ENCODE assay signal across 8 cellular contexts in genomic region chr1:92961896-92962752, GRCh38. TPM values are rescaled to one million over a fixed set of nuclear protein-coding genes. Genes with fewer than 3 reads are reported as not detected.
DNase-seq lines count a peak whose midpoint lies in the region; ATAC-seq, FAIRE-seq and TF ChIP-seq lines count a peak whose summit lies in the region.

No MANE protein-coding gene starts in this region.

- H3K9me3 ChIP-seq in OCI-LY1 (ENCODE audit: low read length) (no peaks in the 10 kb centered on the region), pancreas (no peaks in the 10 kb centered on the region), uterus (no peaks in the 10 kb centered on the region)

- H3K27me3 ChIP-seq in OCI-LY1 (ENCODE audit: insufficient read depth, low read length): no peaks in the 10 kb centered on the region
- H3K27me3 ChIP-seq in pancreas: no peaks in the 10 kb centered on the region
- H3K27me3 ChIP-seq in uterus: no peaks in the 10 kb centered on the region

- in situ Hi-C loops in ACHN (cut with HindIII; ENCODE audit: low pct_ligation_motif_present, low pct_unique_long_range_greater_than_20kb, low sequenced_read_pairs): no loop called here

- peak overlapping the region; percentile 95 for H3K9ac ChIP-seq in OCI-LY1 (ENCODE audit: low read length)

- H3K4me3 Mint-ChIP-seq in activated T-helper 17 cell treated with anti-CD3 and anti-CD28 coated beads, Interleukin-2, amount 50 U/mL, for 72 hours: no peak overlapping the region

- DNase-seq in ACHN (peak; percentile 21), foreskin fibroblast (peak; percentile 32 to 71), pancreas (peak in 2 of 6 donors; percentile 41 to 69), uterus (peak; percentile 47 to 60)

- no peaks in the 10 kb centered on the region for H4K20me1 ChIP-seq in OCI-LY1 (ENCODE audit: insufficient read depth, low read length)

- intact Hi-C loops in pancreas (cut with DNase I): loop anchor here in 1 of 3 donors (10.0 kb wide), 1 partner anchor 97 kb away; no protein-coding TSS in a partner anchor
- intact Hi-C loops in uterus (cut with DNase I; ENCODE audit: low total_unique reads): no loop called here

- peaks cover 8% of the 10 kb centered on the region for H3K36me3 Mint-ChIP-seq in activated T-helper 17 cell treated with anti-CD3 and anti-CD28 coated beads, Interleukin-2, amount 50 U/mL, for 72 hours (ENCODE audit: low read depth)

- H3K9me3 Mint-ChIP-seq in activated T-helper 17 cell treated with anti-CD3 and anti-CD28 coated beads, Interleukin-2, amount 50 U/mL, for 72 hours: no peaks in the 10 kb centered on the region

- TF ChIP-seq CTCF in OCI-LY1 (IDR thresholded peaks at IDR 0.05; ENCODE audit: low read length): no peak
- TF ChIP-seq CTCF in foreskin fibroblast (IDR thresholded peaks at IDR 0.05; ENCODE audit: low read depth, low read length): no peak
- TF ChIP-seq CTCF in pancreas (IDR thresholded peaks at IDR 0.05): no peak
- TF ChIP-seq CTCF in uterus (IDR thresholded peaks at IDR 0.05): no peak

- peaks cover 21% of the 10 kb centered on the region for H3K4me1 Mint-ChIP-seq in activated T-helper 17 cell treated with anti-CD3 and anti-CD28 coated beads, Interleukin-2, amount 50 U/mL, for 72 hours

- H3K27ac Mint-ChIP-seq in activated T-helper 17 cell treated with anti-CD3 and anti-CD28 coated beads, Interleukin-2, amount 50 U/mL, for 72 hours: no peak overlapping the region

- H3K4me1 ChIP-seq in OCI-LY1 (ENCODE audit: insufficient read depth, low read length, severe bottlenecking) (peaks cover 72% of the 10 kb centered on the region), pancreas (peaks cover 0 to 5% (median 0%) of the 10 kb centered on the region in 3 donors), uterus (no peaks in the 10 kb centered on the region)

- WGBS in pancreas, 2 donors: 5% methylated on average over 32 of the region's 32 CpGs

- H3K79me2 ChIP-seq in OCI-LY1 (ENCODE audit: insufficient read depth, low read length): peaks cover 35% of the 10 kb centered on the region

- no peaks in the 10 kb centered on the region for H3K27me3 Mint-ChIP-seq in activated T-helper 17 cell treated with anti-CD3 and anti-CD28 coated beads, Interleukin-2, amount 50 U/mL, for 72 hours

- FAIRE-seq in pancreas (lab: Jason Lieb, UNC): no peak

- peak overlapping the region; percentile 68 for H3K4me2 ChIP-seq in OCI-LY1 (ENCODE audit: low read length)

- peak; percentile 61 for ATAC-seq in GM18858 (IDR thresholded peaks at IDR 0.05; ENCODE audit: unreplicated experiment)
- ATAC-seq in HG03045 (IDR thresholded peaks at IDR 0.05; ENCODE audit: unreplicated experiment): peak; percentile 47
- ATAC-seq in activated T-helper 17 cell treated with anti-CD3 and anti-CD28 coated beads, Interleukin-2, amount 50 U/mL, for 72 hours (replicated peaks): peak; percentile 77
- ATAC-seq in pancreas: peak; percentile 5 to 38 (median 7)

- H3K36me3 ChIP-seq in OCI-LY1 (ENCODE audit: insufficient read depth, low read length) (no peaks in the 10 kb centered on the region), pancreas (no peaks in the 10 kb centered on the region), uterus (no peaks in the 10 kb centered on the region)

- H3F3A ChIP-seq in OCI-LY1 (ENCODE audit: insufficient read depth, low read length): peaks cover 5% of the 10 kb centered on the region; the same call in 1 of the 2 replicates

- TF ChIP-seq POLR2A in uterus (IDR thresholded peaks at IDR 0.05): peak; percentile 22 to 80

- peak overlapping the region; percentile 85 for H3K4me3 ChIP-seq in OCI-LY1 (ENCODE audit: low read depth, low read length, poor library complexity, severe bottlenecking)
- peak overlapping the region; percentile 68 to 81 for H3K4me3 ChIP-seq in foreskin fibroblast (ENCODE audit: low read depth in 1 of 2, low read length in 2 of 2)
- peak overlapping the region; percentile 62 to 93 (median 86) for H3K4me3 ChIP-seq in pancreas
- peak overlapping the region; percentile 50 to 89 for H3K4me3 ChIP-seq in uterus

- peak overlapping the region; percentile 94 for H3K27ac ChIP-seq in OCI-LY1 (ENCODE audit: low read depth, low read length, poor library complexity, severe bottlenecking)
- H3K27ac ChIP-seq in pancreas: peak overlapping the region; percentile 76 to 96 (median 87)
- peak overlapping the region; percentile 95 to 96 for H3K27ac ChIP-seq in uterus

- no peaks in the 10 kb centered on the region for H3K9me2 ChIP-seq in OCI-LY1 (ENCODE audit: low read depth, low read length)

- no peak overlapping the region for H2AFZ ChIP-seq in OCI-LY1 (ENCODE audit: low read length)

RNA-seq across cellular contexts. Expression of gene DIPK1A, which starts 0.9 kb away (rescaled TPM):
- total RNA-seq in activated T-helper 17 cell treated with anti-CD3 and anti-CD28 coated beads, Interleukin-2, amount 50 U/mL, for 72 hours: 1 to 10 TPM; 6.5 to 8.6 TPM
- 1 to 10 TPM; 1.1 to 5.4 (median 2.5) TPM for total RNA-seq in pancreas
- 1 to 10 TPM in 1 of 2 donors, under 1 TPM in 1; 0.80 to 1.4 TPM for polyA plus RNA-seq in pancreas
- 10 to 100 TPM; 15.5 to 28.4 (median 20.8) TPM for total RNA-seq in uterus

Comparison
In these comparisons a context has a peak if more than half of its experiments do, and no peak if none do; other contexts are left out.
1. ATAC-seq: peak in every context shown above with its lines; median percentile 77 in activated T-helper 17 cell treated with anti-CD3 and anti-CD28 coated beads, Interleukin-2, amount 50 U/mL, for 72 hours; 61 in GM18858; 47 in HG03045; 7 in pancreas.